ENCODE assay signal across 17 cellular contexts in genomic region chr7:146635200-146636032, GRCh38.
DNase-seq lines count a peak whose midpoint lies in the region; ATAC-seq and TF ChIP-seq lines count a peak whose summit lies in the region.
"Had no signal": no experiment of that assay in that cellular context is flagged by ENCODE, and none has a peak within 500 bp of the region (broad histone marks: within the 10 kb centered on the region; RNA-seq: fewer than 3 reads in every experiment).

No MANE protein-coding gene starts in this region.

- peak overlapping the region in 1 of 5 experiments; percentile 25 for H3K4me3 Mint-ChIP-seq in brain
- H3K4me3 Mint-ChIP-seq: CD4-positive, alpha-beta T cell had no signal

- H3K27ac Mint-ChIP-seq in brain: peak overlapping the region; percentile 4 to 98 (median 51)
- H3K27ac Mint-ChIP-seq in activated naive CD4-positive, alpha-beta T cell treated with anti-CD3 and anti-CD28 coated beads, Interleukin-2, amount 50 U/mL, for 72 hours: no peak overlapping the region
- H3K27ac Mint-ChIP-seq: CD4-positive, alpha-beta T cell had no signal

- H3K36me3 Mint-ChIP-seq in brain: no peaks in the 10 kb centered on the region
- H3K36me3 Mint-ChIP-seq in activated naive CD4-positive, alpha-beta T cell treated with anti-CD3 and anti-CD28 coated beads, Interleukin-2, amount 50 U/mL, for 72 hours: no peaks in the 10 kb centered on the region

- H3K27me3 Mint-ChIP-seq in brain: no peaks in the 10 kb centered on the region
- H3K27me3 Mint-ChIP-seq: CD4-positive, alpha-beta T cell had no signal

- peaks cover 27% of the 10 kb centered on the region for H3K4me1 Mint-ChIP-seq in brain

- no peak for TF ChIP-seq CTCF in brain (conservative IDR thresholded peaks at IDR 0.05)

- DNase-seq in NCI-H82 (lab: John Stamatoyannopoulos, UW) (peak; percentile 37), NCI-H82 treated with DMSO at 0.1 percent for 48 hours (lab: John Stamatoyannopoulos, UW; ENCODE audit: unreplicated experiment) (no peak), NCI-H2227 treated with DMSO at 0.1 percent for 48 hours (lab: John Stamatoyannopoulos, UW) (peak; percentile 97), AG08395 (ENCODE audit: low spot score) (no peak)
- DNase-seq in activated naive CD4-positive, alpha-beta T cell treated with anti-CD3 and anti-CD28 coated beads, Interleukin-2, amount 50 U/mL, for 72 hours (ENCODE audit: low spot score in 2 of 2): no peak
- DNase-seq: 8988T; activated CD4-positive, alpha-beta T cell treated with anti-CD3 and anti-CD28 coated beads, Interleukin-2, amount 50 U/mL, for 4 hours; CD4-positive, alpha-beta T cell; dorsolateral prefrontal cortex; HCEC 1CT; MG63; RPMI8226; small intestine; substantia nigra had no signal

- peaks cover 0 to 4% (median 2%) of the 10 kb centered on the region in 5 experiments for H3K9me3 Mint-ChIP-seq in brain
- H3K9me3 Mint-ChIP-seq in activated naive CD4-positive, alpha-beta T cell treated with anti-CD3 and anti-CD28 coated beads, Interleukin-2, amount 50 U/mL, for 72 hours: peaks cover 4 to 8% of the 10 kb centered on the region in 2 donors

- no peak for ATAC-seq in GM18520 (IDR thresholded peaks at IDR 0.05; ENCODE audit: unreplicated experiment)
- no peak for ATAC-seq in GM19395 (IDR thresholded peaks at IDR 0.05; ENCODE audit: unreplicated experiment)
- no peak for ATAC-seq in activated naive CD4-positive, alpha-beta T cell treated with anti-CD3 and anti-CD28 coated beads, Interleukin-2, amount 50 U/mL, for 72 hours

Comparison
In these comparisons a context has a peak if more than half of its experiments do, and no peak if none do; other contexts are left out.
1. DNase-seq: peak in NCI-H82 (single experiment) and NCI-H2227 treated with DMSO at 0.1 percent for 48 hours (single experiment); none in NCI-H82 treated with DMSO at 0.1 percent for 48 hours (single experiment), AG08395 (single experiment) and activated naive CD4-positive, alpha-beta T cell treated with anti-CD3 and anti-CD28 coated beads, Interleukin-2, amount 50 U/mL, for 72 hours (0 of 2).
2. H3K27ac Mint-ChIP-seq: peak in brain (5 of 5); none in activated naive CD4-positive, alpha-beta T cell treated with anti-CD3 and anti-CD28 coated beads, Interleukin-2, amount 50 U/mL, for 72 hours (0 of 2).